9 cellular contexts compared by ENCODE assay signal in genomic region chr10:88851706-88852105, GRCh38. TPM values are rescaled to one million over a fixed set of nuclear protein-coding genes. Genes with fewer than 3 reads are reported as not detected.
DNase-seq lines count a peak whose midpoint lies in the region; ATAC-seq and TF ChIP-seq lines count a peak whose summit lies in the region.
"Had no signal": no experiment of that assay in that cellular context is flagged by ENCODE, and none has a peak within 500 bp of the region (broad histone marks: within the 10 kb centered on the region; RNA-seq: fewer than 3 reads in every experiment).

TSS of gene ANKRD22 (minus strand) at chr10:88851844. CDS start at chr10:88851607, 237 bp downstream.

- H3K4me3 ChIP-seq in gastroesophageal sphincter = no peak within 1 kb of the TSS

- peak; percentile 96 for ATAC-seq in left colon
- no peak for ATAC-seq in gastroesophageal sphincter
- ATAC-seq in activated naive CD8-positive, alpha-beta T cell treated with anti-CD3 and anti-CD28 coated beads, Interleukin-2, amount 50 U/mL, for 24 hours = no peak
- ATAC-seq: CD8-positive, alpha-beta T cell had no signal

- no peak for TF ChIP-seq POLR2A in gastroesophageal sphincter (IDR thresholded peaks at IDR 0.05)

- H3K27me3 ChIP-seq in gastroesophageal sphincter = no peaks in the 10 kb centered on the region

- H3K4me3 Mint-ChIP-seq in activated naive CD8-positive, alpha-beta T cell treated with anti-CD3 and anti-CD28 coated beads, Interleukin-2, amount 50 U/mL, for 24 hours = no peak within 1 kb of the TSS
- H3K4me3 Mint-ChIP-seq: CD8-positive, alpha-beta T cell had no signal

- H3K4me1 Mint-ChIP-seq in activated naive CD8-positive, alpha-beta T cell treated with anti-CD3 and anti-CD28 coated beads, Interleukin-2, amount 50 U/mL, for 24 hours = peaks cover 20% of the 10 kb centered on the region

- H3K27ac Mint-ChIP-seq in activated naive CD8-positive, alpha-beta T cell treated with anti-CD3 and anti-CD28 coated beads, Interleukin-2, amount 50 U/mL, for 24 hours = no peak within 1 kb of the TSS
- H3K27ac Mint-ChIP-seq: CD8-positive, alpha-beta T cell had no signal

- WGBS in gastroesophageal sphincter (ENCODE audit: low coverage in 1 of 2), 2 donors = 72 to 87% methylated on average over 4 to 5 of the region's 5 CpGs

- H3K27ac ChIP-seq in VCaP (peak within 1 kb of the TSS; percentile 78), gastroesophageal sphincter (no peak within 1 kb of the TSS)

- H3K9me3 ChIP-seq in gastroesophageal sphincter = no peaks in the 10 kb centered on the region

- H3K27me3 Mint-ChIP-seq in activated naive CD8-positive, alpha-beta T cell treated with anti-CD3 and anti-CD28 coated beads, Interleukin-2, amount 50 U/mL, for 24 hours = no peaks in the 10 kb centered on the region

- no peaks in the 10 kb centered on the region for H3K36me3 ChIP-seq in gastroesophageal sphincter

- TF ChIP-seq EP300 in gastroesophageal sphincter (IDR thresholded peaks at IDR 0.05) = no peak

- H3K4me1 ChIP-seq in gastroesophageal sphincter = no peaks in the 10 kb centered on the region

- DNase-seq in AG08396 (ENCODE audit: low spot score) (peak; percentile 12), LHCN-M2 (ENCODE audit: low read depth) (peak; percentile 84), left colon (peak; percentile 71 to 89), superior temporal gyrus (ENCODE audit: extremely low spot score) (no peak)
- DNase-seq in effector CD8-positive, alpha-beta T cell (lab: John Stamatoyannopoulos, UW) = no peak
- no peak for DNase-seq in activated naive CD8-positive, alpha-beta T cell treated with anti-CD3 and anti-CD28 coated beads, Interleukin-2, amount 50 U/mL, for 24 hours
- DNase-seq: CD8-positive, alpha-beta T cell had no signal

- H3K36me3 Mint-ChIP-seq in activated naive CD8-positive, alpha-beta T cell treated with anti-CD3 and anti-CD28 coated beads, Interleukin-2, amount 50 U/mL, for 24 hours (ENCODE audit: low read depth) = no peaks in the 10 kb centered on the region
- H3K36me3 Mint-ChIP-seq: CD8-positive, alpha-beta T cell had no signal

- intact Hi-C loops in left colon (cut with DNase I, micrococcal nuclease) = no loop called here

- no peak for TF ChIP-seq CTCF in VCaP (conservative IDR thresholded peaks at IDR 0.05)
- TF ChIP-seq CTCF in gastroesophageal sphincter (IDR thresholded peaks at IDR 0.05) = no peak

- no peaks in the 10 kb centered on the region for H3K9me3 Mint-ChIP-seq in activated naive CD8-positive, alpha-beta T cell treated with anti-CD3 and anti-CD28 coated beads, Interleukin-2, amount 50 U/mL, for 24 hours
- H3K9me3 Mint-ChIP-seq: CD8-positive, alpha-beta T cell had no signal

RNA-seq across cellular contexts. Expression of gene ANKRD22, which starts in this region (rescaled TPM):
- total RNA-seq in LHCN-M2 (2014; rRNA removed) (0.38 and 0.46 TPM in 2 replicates), left colon (10 to 100 TPM; 13.7 to 21.6 TPM), gastroesophageal sphincter (under 1 TPM in 1 of 4 donors, not detected in 3; 0.96 TPM)
- polyA plus RNA-seq in LHCN-M2 (2012) = not detected
- total RNA-seq: CD8-positive, alpha-beta T cell had no signal

Comparison
In these comparisons a context has a peak if more than half of its experiments do, and no peak if none do; other contexts are left out.
1. RNA of gene ANKRD22 (total RNA-seq): 13.7 to 21.6 TPM in left colon; 0.38 to 0.46 TPM in LHCN-M2 and 0.96 TPM in gastroesophageal sphincter; every median in the first group is over 4 times any median in the second.
2. Peak in DNase-seq in LHCN-M2; RNA of the gene not detected or under 1 TPM.
3. DNase-seq: peak in AG08396 (single experiment) and left colon (2 of 2); none in effector CD8-positive, alpha-beta T cell (single experiment), activated naive CD8-positive, alpha-beta T cell treated with anti-CD3 and anti-CD28 coated beads, Interleukin-2, amount 50 U/mL, for 24 hours (single experiment) and superior temporal gyrus (single experiment).